In the genomic region with DNA sequence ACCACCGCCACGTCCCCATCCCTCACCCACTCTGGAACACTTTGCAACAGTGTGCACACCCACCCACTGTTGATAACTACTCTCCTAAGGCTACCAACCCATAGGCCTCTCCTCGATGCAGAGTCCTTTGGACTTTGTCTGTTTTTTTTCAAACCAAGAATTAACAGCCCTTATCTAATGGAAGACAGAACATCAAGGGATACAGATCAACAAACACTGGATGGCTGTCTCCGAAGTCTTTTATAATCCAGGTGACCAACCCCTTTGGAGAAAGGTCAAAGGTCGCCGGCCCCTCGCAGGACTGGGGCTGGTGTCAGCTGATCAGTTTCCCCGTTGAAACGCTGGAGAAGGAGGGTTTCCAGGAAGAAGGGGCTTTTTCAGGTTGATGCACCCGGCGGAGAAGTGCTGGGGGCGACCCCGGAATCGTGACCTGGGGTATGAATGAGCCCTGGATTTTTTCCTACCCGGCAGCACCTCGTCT, we compare ENCODE assay signal across 8 cellular contexts. TPM values are rescaled to one million over a fixed set of nuclear protein-coding genes. Genes with fewer than 3 reads are reported as not detected.
A peak's percentile ranks its signal among the peaks of the same experiment; 100 is the strongest.
DNase-seq lines count a peak whose midpoint lies in the region; ATAC-seq and TF ChIP-seq lines count a peak whose summit lies in the region.

No MANE protein-coding gene starts in this region.

- no peak for TF ChIP-seq CTCF in astrocyte of the spinal cord (IDR thresholded peaks at IDR 0.05; ENCODE audit: low read depth, low read length)
- TF ChIP-seq CTCF in spleen (IDR thresholded peaks at IDR 0.05 in 8 of 11, conservative IDR thresholded peaks at IDR 0.05 in 3 of 11): peak in 1 of 11 experiments; percentile 8

- H3K36me3 ChIP-seq in spleen: peaks cover 0 to 19% (median 4%) of the 10 kb centered on the region in 6 donors

- H3K27ac ChIP-seq in spleen: peak overlapping the region; percentile 92 to 96 (median 94)

- peaks cover 0 to 9% (median 6%) of the 10 kb centered on the region in 3 donors for H3K36me3 Mint-ChIP-seq in immature natural killer cell

- peak overlapping the region; percentile 71 to 98 (median 90) for H3K27ac Mint-ChIP-seq in immature natural killer cell

- peak overlapping the region; percentile 87 to 96 (median 92) for H3K4me3 Mint-ChIP-seq in immature natural killer cell

- peak overlapping the region; percentile 60 for H3K4me3 ChIP-seq in astrocyte of the spinal cord (ENCODE audit: low read depth, low read length)
- H3K4me3 ChIP-seq in spleen: peak overlapping the region; percentile 68 to 89 (median 73)

- in situ Hi-C loops in astrocyte of the spinal cord (cut with HindIII; ENCODE audit: low sequenced_read_pairs): no loop called here

- ATAC-seq in HG02852 (IDR thresholded peaks at IDR 0.05; ENCODE audit: unreplicated experiment): peak; percentile 2

- intact Hi-C loops in spleen (cut with DNase I; ENCODE audit: low total_unique reads): loop anchor here (5.0 kb wide), 1 partner anchor 358 kb away; no protein-coding TSS in a partner anchor

- no peaks in the 10 kb centered on the region for H3K9me3 ChIP-seq in spleen

- WGBS in spleen, 5 donors: 2 to 4% (median 3%) methylated on average over 14 to 16 of the region's 16 CpGs

- H3K27me3 ChIP-seq in spleen (replicated peaks in 1 of 7): no peaks in the 10 kb centered on the region

- peaks cover 23 to 61% (median 44%) of the 10 kb centered on the region in 6 donors for H3K4me1 ChIP-seq in spleen

- TF ChIP-seq POLR2A in spleen (IDR thresholded peaks at IDR 0.05): no peak

- H3K27me3 Mint-ChIP-seq in immature natural killer cell (ENCODE audit: low read depth in 3 of 3): peaks cover 0 to 10% (median 0%) of the 10 kb centered on the region in 3 donors

- H3K4me1 Mint-ChIP-seq in immature natural killer cell: peaks cover 52 to 61% of the 10 kb centered on the region in 2 donors

- peak; percentile 25 for DNase-seq in stimulated activated CD4-positive, alpha-beta T cell treated with anti-CD3 and anti-CD28 coated beads, Interleukin-4, amount 100 ng/mL, for 24 hours
- no peak for DNase-seq in stimulated activated CD4-positive, alpha-beta T cell treated with anti-CD3 and anti-CD28 coated beads, Interleukin-2, amount 100 ng/mL, for 24 hours
- peak; percentile 60 for DNase-seq in NCI-H2227 (lab: John Stamatoyannopoulos, UW; ENCODE audit: unreplicated experiment)
- peak; percentile 22 for DNase-seq in astrocyte of the spinal cord (ENCODE audit: low read depth, low spot score)
- DNase-seq in immature natural killer cell: peak in 1 of 3 donors; percentile 22
- DNase-seq in spleen: no peak
- DNase-seq in AG08395 (ENCODE audit: low spot score): no peak

- H3K9me3 Mint-ChIP-seq in immature natural killer cell: peaks cover 0 to 2% (median 0%) of the 10 kb centered on the region in 6 donors

RNA-seq across cellular contexts. Expression of a gene that starts 0.5 kb away (rescaled TPM):
- polyA plus RNA-seq in immature natural killer cell: 10 to 100 TPM; 24.0 to 29.0 (median 24.3) TPM
- total RNA-seq in spleen: 10 to 100 TPM; 13.6 to 26.2 (median 15.4) TPM
- polyA plus RNA-seq in spleen: 1 to 10 TPM; 7.6 to 8.2 (median 7.7) TPM

RNA-seq across cellular contexts. Expression of a gene that starts 54.0 kb away (rescaled TPM):
- polyA plus RNA-seq in immature natural killer cell: 1 to 10 TPM; 1.1 to 4.9 (median 2.8) TPM
- 10 to 100 TPM; 23.6 to 38.0 (median 29.1) TPM for total RNA-seq in spleen
- 1 to 10 TPM; 2.0 to 5.2 (median 2.3) TPM for polyA plus RNA-seq in spleen

Comparison
In these comparisons a context has a peak if more than half of its experiments do, and no peak if none do; other contexts are left out.
1. DNase-seq: peak in stimulated activated CD4-positive, alpha-beta T cell treated with anti-CD3 and anti-CD28 coated beads, Interleukin-4, amount 100 ng/mL, for 24 hours (single experiment), NCI-H2227 (single experiment) and astrocyte of the spinal cord (single experiment); none in stimulated activated CD4-positive, alpha-beta T cell treated with anti-CD3 and anti-CD28 coated beads, Interleukin-2, amount 100 ng/mL, for 24 hours (0 of 2), spleen (single experiment) and AG08395 (single experiment).